ENCODE assay signal across 1 cellular context in the genomic region with DNA sequence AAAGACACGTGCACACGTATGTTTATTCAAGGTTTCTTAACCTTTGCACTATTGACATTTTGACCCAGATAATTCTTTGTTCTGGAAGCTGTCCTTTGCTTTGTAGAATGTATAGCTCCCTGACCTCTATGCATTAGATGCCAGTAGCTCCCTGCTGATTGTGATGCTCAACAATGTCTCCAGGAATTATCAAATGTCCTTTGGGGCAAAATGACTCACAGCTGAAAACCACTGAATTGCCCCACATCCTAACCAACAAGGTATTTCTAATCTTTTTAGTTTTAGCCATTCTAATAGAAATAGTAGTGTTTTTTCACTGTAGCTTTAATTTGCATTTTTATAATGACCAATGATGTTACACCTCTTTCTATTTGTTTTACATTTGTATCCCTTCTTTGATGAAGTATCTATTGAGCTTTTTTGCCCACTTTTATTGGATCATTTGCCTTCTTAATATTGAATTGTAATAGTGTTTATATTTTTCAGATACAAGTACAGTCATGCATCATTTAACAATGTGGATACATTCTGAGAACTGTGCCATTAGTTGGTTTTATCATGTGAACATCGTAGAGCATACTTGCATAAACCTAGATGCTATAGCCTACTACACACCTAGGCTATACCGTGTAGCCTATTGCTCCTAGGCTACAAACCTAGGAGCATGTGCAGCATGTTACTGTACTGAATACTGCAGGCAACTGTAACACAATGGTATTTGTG.
TF ChIP-seq lines count a peak whose summit lies in the region.

No MANE protein-coding gene starts in this region.

TF ChIP-seq in GM12878, 131 proteins besides CTCF, POLR2A, EP300 and RAD21 (continued from another document):
- TF ChIP-seq BRCA1 (IDR thresholded peaks at IDR 0.05; ENCODE audit: low read depth, low read length) = no peak
- TF ChIP-seq MTA2 (IDR thresholded peaks at IDR 0.05; ENCODE audit: low read depth) = no peak
- no peak for TF ChIP-seq JUNB (IDR thresholded peaks at IDR 0.05)
- no peak for TF ChIP-seq ZNF274 (IDR thresholded peaks at IDR 0.05; ENCODE audit: insufficient read depth, insufficient read length)
- TF ChIP-seq ZSCAN29 (IDR thresholded peaks at IDR 0.05) = no peak
- no peak for TF ChIP-seq MEF2A (IDR thresholded peaks at IDR 0.05; ENCODE audit: insufficient read depth, low read depth, low read length)
- no peak for TF ChIP-seq ZZZ3 (IDR thresholded peaks at IDR 0.05; ENCODE audit: control insufficient read depth, insufficient read length, low read depth)
- TF ChIP-seq, protein P1, sequence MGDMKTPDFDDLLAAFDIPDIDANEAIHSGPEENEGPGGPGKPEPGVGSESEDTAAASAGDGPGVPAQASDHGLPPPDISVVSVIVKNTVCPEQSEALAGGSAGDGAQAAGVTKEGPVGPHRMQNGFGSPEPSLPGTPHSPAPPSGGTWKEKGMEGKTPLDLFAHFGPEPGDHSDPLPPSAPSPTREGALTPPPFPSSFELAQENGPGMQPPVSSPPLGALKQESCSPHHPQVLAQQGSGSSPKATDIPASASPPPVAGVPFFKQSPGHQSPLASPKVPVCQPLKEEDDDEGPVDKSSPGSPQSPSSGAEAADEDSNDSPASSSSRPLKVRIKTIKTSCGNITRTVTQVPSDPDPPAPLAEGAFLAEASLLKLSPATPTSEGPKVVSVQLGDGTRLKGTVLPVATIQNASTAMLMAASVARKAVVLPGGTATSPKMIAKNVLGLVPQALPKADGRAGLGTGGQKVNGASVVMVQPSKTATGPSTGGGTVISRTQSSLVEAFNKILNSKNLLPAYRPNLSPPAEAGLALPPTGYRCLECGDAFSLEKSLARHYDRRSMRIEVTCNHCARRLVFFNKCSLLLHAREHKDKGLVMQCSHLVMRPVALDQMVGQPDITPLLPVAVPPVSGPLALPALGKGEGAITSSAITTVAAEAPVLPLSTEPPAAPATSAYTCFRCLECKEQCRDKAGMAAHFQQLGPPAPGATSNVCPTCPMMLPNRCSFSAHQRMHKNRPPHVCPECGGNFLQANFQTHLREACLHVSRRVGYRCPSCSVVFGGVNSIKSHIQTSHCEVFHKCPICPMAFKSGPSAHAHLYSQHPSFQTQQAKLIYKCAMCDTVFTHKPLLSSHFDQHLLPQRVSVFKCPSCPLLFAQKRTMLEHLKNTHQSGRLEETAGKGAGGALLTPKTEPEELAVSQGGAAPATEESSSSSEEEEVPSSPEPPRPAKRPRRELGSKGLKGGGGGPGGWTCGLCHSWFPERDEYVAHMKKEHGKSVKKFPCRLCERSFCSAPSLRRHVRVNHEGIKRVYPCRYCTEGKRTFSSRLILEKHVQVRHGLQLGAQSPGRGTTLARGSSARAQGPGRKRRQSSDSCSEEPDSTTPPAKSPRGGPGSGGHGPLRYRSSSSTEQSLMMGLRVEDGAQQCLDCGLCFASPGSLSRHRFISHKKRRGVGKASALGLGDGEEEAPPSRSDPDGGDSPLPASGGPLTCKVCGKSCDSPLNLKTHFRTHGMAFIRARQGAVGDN (IDR thresholded peaks at IDR 0.05) = no peak
- TF ChIP-seq ESRRA (IDR thresholded peaks at IDR 0.05; ENCODE audit: low read length) = no peak
